8 cellular contexts compared by ENCODE assay signal in genomic region chr9:127803507-127804352, GRCh38. TPM values are rescaled to one million over a fixed set of nuclear protein-coding genes. Genes with fewer than 3 reads are reported as not detected.
DNase-seq lines count a peak whose midpoint lies in the region; ATAC-seq, FAIRE-seq and TF ChIP-seq lines count a peak whose summit lies in the region.

No MANE protein-coding gene starts in this region.

- peak overlapping the region; percentile 75 for H3K4me3 ChIP-seq in GM12864 (ENCODE audit: low read depth, low read length)
- peak overlapping the region; percentile 84 for H3K4me3 ChIP-seq in MG63
- peak overlapping the region; percentile 85 for H3K4me3 ChIP-seq in astrocyte (ENCODE audit: insufficient read depth, low read depth, low read length)

- H3K4me3 Mint-ChIP-seq in astrocyte (ENCODE audit: unreplicated experiment) (peak overlapping the region; percentile 98), immature natural killer cell (peak overlapping the region; percentile 88 to 94 (median 92))
- H3K4me3 Mint-ChIP-seq in stimulated activated naive B cell treated with anti-CD40 and anti-IgM and Interleukin-4, amounts not matched to agents 10 μg/mL and 1 μg/mL and 100 μg/mL, for 72 hours: peak overlapping the region; percentile 97 to 99

- ATAC-seq in stimulated activated naive B cell treated with anti-CD40 and anti-IgM and Interleukin-4, amounts not matched to agents 10 μg/mL and 1 μg/mL and 100 μg/mL, for 72 hours (replicated peaks): peak; percentile 12 to 21
- ATAC-seq in HG02938 (IDR thresholded peaks at IDR 0.05; ENCODE audit: unreplicated experiment): no peak

- no peak for DNase-seq in GM12864 (ENCODE audit: low read depth)
- DNase-seq in MG63: peak; percentile 74
- DNase-seq in astrocyte (ENCODE audit: low read depth): no peak
- DNase-seq in immature natural killer cell: peak in 1 of 3 donors; percentile 21
- no peak for DNase-seq in stimulated activated naive B cell treated with anti-CD40 and anti-IgM and Interleukin-4, amounts not matched to agents 10 μg/mL and 1 μg/mL and 100 μg/mL, for 72 hours
- no peak for DNase-seq in NK-92 treated with Interleukin-12 subunit alpha and Interleukin-12 subunit beta, amount 100 ng/mL, for 24 hours (lab: John Stamatoyannopoulos, UW)
- no peak for DNase-seq in NCI-H1436 (lab: John Stamatoyannopoulos, UW)

- no peak for TF ChIP-seq CTCF in GM12864 (IDR thresholded peaks at IDR 0.05; ENCODE audit: low read depth, low read length, missing control alignments)
- TF ChIP-seq CTCF in astrocyte (IDR thresholded peaks at IDR 0.05; ENCODE audit: insufficient read depth, low read depth, low read length): no peak

- H3K27ac Mint-ChIP-seq in astrocyte (ENCODE audit: unreplicated experiment) (peak overlapping the region; percentile 97), immature natural killer cell (peak overlapping the region; percentile 88 to 96 (median 94))
- H3K27ac Mint-ChIP-seq in stimulated activated naive B cell treated with anti-CD40 and anti-IgM and Interleukin-4, amounts not matched to agents 10 μg/mL and 1 μg/mL and 100 μg/mL, for 72 hours: peak overlapping the region; percentile 99

- H3K4me2 ChIP-seq in astrocyte (ENCODE audit: low read length): peak overlapping the region; percentile 98

- H3K27me3 Mint-ChIP-seq in astrocyte (ENCODE audit: low read depth, unreplicated experiment) (no peaks in the 10 kb centered on the region), immature natural killer cell (ENCODE audit: low read depth in 3 of 3) (peaks cover 0 to 7% (median 1%) of the 10 kb centered on the region in 3 donors)
- H3K27me3 Mint-ChIP-seq in stimulated activated naive B cell treated with anti-CD40 and anti-IgM and Interleukin-4, amounts not matched to agents 10 μg/mL and 1 μg/mL and 100 μg/mL, for 72 hours: no peaks in the 10 kb centered on the region

- H2AFZ ChIP-seq in astrocyte (ENCODE audit: low read depth, low read length): peak overlapping the region; percentile 85

- H3K36me3 ChIP-seq in MG63 (peaks cover 36% of the 10 kb centered on the region), astrocyte (ENCODE audit: insufficient read depth, low read length) (no peaks in the 10 kb centered on the region)

- peak overlapping the region; percentile 77 for H3K27ac ChIP-seq in astrocyte (ENCODE audit: low read depth, low read length)

- H4K20me1 ChIP-seq in astrocyte (ENCODE audit: insufficient read depth, low read length): peaks cover 15% of the 10 kb centered on the region

- no peaks in the 10 kb centered on the region for H3K27me3 ChIP-seq in MG63
- H3K27me3 ChIP-seq in astrocyte (ENCODE audit: insufficient read depth, low read length): no peaks in the 10 kb centered on the region

- H3K9me3 Mint-ChIP-seq in astrocyte (ENCODE audit: unreplicated experiment) (no peaks in the 10 kb centered on the region), immature natural killer cell (no peaks in the 10 kb centered on the region)
- H3K9me3 Mint-ChIP-seq in stimulated activated naive B cell treated with anti-CD40 and anti-IgM and Interleukin-4, amounts not matched to agents 10 μg/mL and 1 μg/mL and 100 μg/mL, for 72 hours: no peaks in the 10 kb centered on the region

- H3K4me1 ChIP-seq in astrocyte (ENCODE audit: insufficient read depth, low read length): peaks cover 19% of the 10 kb centered on the region

- H3K36me3 Mint-ChIP-seq in astrocyte (ENCODE audit: low read depth, unreplicated experiment) (peaks cover 14% of the 10 kb centered on the region), immature natural killer cell (peaks cover 0 to 10% (median 0%) of the 10 kb centered on the region in 3 donors)
- peaks cover 18 to 27% of the 10 kb centered on the region in 2 donors for H3K36me3 Mint-ChIP-seq in stimulated activated naive B cell treated with anti-CD40 and anti-IgM and Interleukin-4, amounts not matched to agents 10 μg/mL and 1 μg/mL and 100 μg/mL, for 72 hours

- H3K9ac ChIP-seq in astrocyte (ENCODE audit: low read length): peak overlapping the region; percentile 98

- peaks cover 40% of the 10 kb centered on the region for H3K79me2 ChIP-seq in astrocyte (ENCODE audit: insufficient read depth, low read length)

- no peak for FAIRE-seq in astrocyte (lab: Jason Lieb, UNC)

- peaks cover 5% of the 10 kb centered on the region for H3K4me1 Mint-ChIP-seq in astrocyte (ENCODE audit: low read depth, unreplicated experiment)
- peaks cover 26 to 37% of the 10 kb centered on the region in 2 donors for H3K4me1 Mint-ChIP-seq in immature natural killer cell
- H3K4me1 Mint-ChIP-seq in stimulated activated naive B cell treated with anti-CD40 and anti-IgM and Interleukin-4, amounts not matched to agents 10 μg/mL and 1 μg/mL and 100 μg/mL, for 72 hours: peaks cover 18 to 50% of the 10 kb centered on the region in 2 donors

- H3K9me3 ChIP-seq in MG63 (no peaks in the 10 kb centered on the region), astrocyte (ENCODE audit: insufficient read depth, low read depth, low read length) (no peaks in the 10 kb centered on the region)

RNA-seq across cellular contexts. Expression of gene FPGS, which starts 1.0 kb away (rescaled TPM):
- total RNA-seq in MG63 (2014; rRNA removed; shearing (Covaris generic); ENCODE audit: low replicate concordance): 100 and 115 TPM in 2 replicates
- total RNA-seq in astrocyte: 44.6 and 49.4 TPM in 2 replicates
- 10 to 100 TPM; 77.3 to 97.7 (median 89.1) TPM for polyA plus RNA-seq in immature natural killer cell

RNA-seq across cellular contexts. Expression of gene CDK9, which starts 17.9 kb away (rescaled TPM):
- total RNA-seq in MG63 (2014; rRNA removed; shearing (Covaris generic); ENCODE audit: low replicate concordance): 48.6 and 67.5 TPM in 2 replicates
- 70.5 and 71.7 TPM in 2 replicates for total RNA-seq in astrocyte
- 10 to 100 TPM; 44.6 to 83.1 (median 58.1) TPM for polyA plus RNA-seq in immature natural killer cell

RNA-seq across cellular contexts. Expression of gene SH2D3C, which starts 25.3 kb away (rescaled TPM):
- not detected in 2 replicates for total RNA-seq in MG63 (2014; rRNA removed; shearing (Covaris generic); ENCODE audit: low replicate concordance)
- total RNA-seq in astrocyte: 4.6 and 5.8 TPM in 2 replicates
- polyA plus RNA-seq in immature natural killer cell: 10 to 100 TPM; 16.9 to 86.2 (median 18.7) TPM

RNA-seq across cellular contexts. Expression of gene ENG, which starts 50.7 kb away (rescaled TPM):
- total RNA-seq in MG63 (2014; rRNA removed; shearing (Covaris generic); ENCODE audit: low replicate concordance): 12.9 and 14.0 TPM in 2 replicates
- total RNA-seq in astrocyte: 1.2 and 1.5 TPM in 2 replicates
- polyA plus RNA-seq in immature natural killer cell: 10 to 100 TPM in 1 of 3 donors, 1 to 10 TPM in 2; 7.2 to 12.1 (median 8.6) TPM
